ENCODE assay signal across 9 cellular contexts in the genomic region with DNA sequence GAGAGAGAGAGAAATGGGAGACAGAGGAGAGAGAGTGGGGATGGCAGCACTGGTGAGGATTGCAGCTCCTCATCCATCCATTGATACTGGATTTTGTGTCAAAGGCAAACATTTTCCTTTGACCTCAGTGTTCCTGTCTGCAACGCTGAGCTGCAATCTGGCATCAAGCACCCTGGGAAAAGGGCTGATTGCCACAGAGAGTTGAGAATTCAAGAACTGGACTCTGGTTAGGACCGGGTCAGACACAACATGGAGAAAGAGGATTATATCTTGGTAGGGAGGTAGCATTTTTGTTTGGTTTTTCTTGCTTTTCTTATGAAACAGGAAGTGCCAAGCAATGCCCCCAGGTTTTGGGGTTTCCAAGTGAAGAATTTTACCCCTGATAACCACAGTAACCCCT.
DNase-seq lines count a peak whose midpoint lies in the region; ATAC-seq and TF ChIP-seq lines count a peak whose summit lies in the region.
"Had no signal": no experiment of that assay in that cellular context is flagged by ENCODE, and none has a peak within 500 bp of the region (broad histone marks: within the 10 kb centered on the region; RNA-seq: fewer than 3 reads in every experiment).

No MANE protein-coding gene starts in this region.

- intact Hi-C loops in lower leg skin (cut with DNase I; ENCODE audit: low total_unique reads): no loop called here

- no peak for TF ChIP-seq POLR2A in lower leg skin (IDR thresholded peaks at IDR 0.05)

- H3K27me3 Mint-ChIP-seq in HFFc6 (ENCODE audit: insufficient read depth): peaks cover 60% of the 10 kb centered on the region

- DNase-seq in HFFc6: no peak
- DNase-seq in cardiac fibroblast (ENCODE audit: low read depth in 2 of 2): peak; percentile 53 to 86
- peak; percentile 63 to 89 for DNase-seq in lower leg skin (ENCODE audit: low spot score in 2 of 2)
- peak; percentile 39 for DNase-seq in superior temporal gyrus (ENCODE audit: extremely low spot score)
- no peak for DNase-seq in SHP77 (lab: John Stamatoyannopoulos, UW)
- DNase-seq: activated naive CD4-positive, alpha-beta T cell treated with Interleukin-2 at 50 U/mL for 16 hours had no signal

- no peaks in the 10 kb centered on the region for H3K36me3 Mint-ChIP-seq in HFFc6 (ENCODE audit: low read depth)

- no peaks in the 10 kb centered on the region for H3K9me3 Mint-ChIP-seq in HFFc6

- H3K4me3 Mint-ChIP-seq in HFFc6: peak overlapping the region; percentile 46; the same call in 1 of the 2 replicates

- ATAC-seq in HG02623 (IDR thresholded peaks at IDR 0.05; ENCODE audit: unreplicated experiment) (no peak), GM18519 (IDR thresholded peaks at IDR 0.05; ENCODE audit: low FRiP score, unreplicated experiment) (no peak), GM21528 (IDR thresholded peaks at IDR 0.05; ENCODE audit: low FRiP score, unreplicated experiment) (no peak)

- TF ChIP-seq CTCF in HFFc6 (IDR thresholded peaks at IDR 0.05) (no peak), cardiac fibroblast (IDR thresholded peaks at IDR 0.05; ENCODE audit: low read depth, low read length) (no peak), lower leg skin (IDR thresholded peaks at IDR 0.05) (no peak)

- WGBS in lower leg skin, 2 donors: 32 to 45% methylated on average over 2 of the region's 2 CpGs

- H3K4me3 ChIP-seq in cardiac fibroblast (replicated peaks in 1 of 2; ENCODE audit: low read depth in 2 of 2, low read length in 2 of 2) (no peak overlapping the region), lower leg skin (ENCODE audit: low read depth, poor library complexity, severe bottlenecking) (no peak overlapping the region)

- H3K27ac Mint-ChIP-seq in HFFc6: peak overlapping the region; percentile 24; the same call in 1 of the 2 replicates

- peaks cover 20% of the 10 kb centered on the region for H3K4me1 Mint-ChIP-seq in HFFc6 (ENCODE audit: low read depth)

Comparison
In these comparisons a context has a peak if more than half of its experiments do, and no peak if none do; other contexts are left out.
1. DNase-seq: peak in cardiac fibroblast (2 of 2), lower leg skin (2 of 2) and superior temporal gyrus (single experiment); none in HFFc6 (single experiment) and SHP77 (0 of 2).